ENCODE assay signal across 36 cellular contexts in genomic region chr11:77660947-77661346, GRCh38. TPM values are rescaled to one million over a fixed set of nuclear protein-coding genes. Genes with fewer than 3 reads are reported as not detected.
A peak's percentile ranks its signal among the peaks of the same experiment; 100 is the strongest.
DNase-seq lines count a peak whose midpoint lies in the region; ATAC-seq, FAIRE-seq and TF ChIP-seq lines count a peak whose summit lies in the region.
"Had no signal": no experiment of that assay in that cellular context is flagged by ENCODE, and none has a peak within 500 bp of the region (broad histone marks: within the 10 kb centered on the region; RNA-seq: fewer than 3 reads in every experiment).

No MANE protein-coding gene starts in this region.

- FAIRE-seq in bronchial epithelial cell (lab: Jason Lieb, UNC), result no peak
- FAIRE-seq: frontal cortex, TTC549 had no signal

- ATAC-seq in GM19023 (IDR thresholded peaks at IDR 0.05; ENCODE audit: unreplicated experiment), result no peak
- ATAC-seq in GM19351 (IDR thresholded peaks at IDR 0.05; ENCODE audit: unreplicated experiment), result no peak
- ATAC-seq: left lobe of liver; naive thymus-derived CD4-positive, alpha-beta T cell had no signal

- peaks cover 5 to 7% of the 10 kb centered on the region in 2 donors for H3K4me1 ChIP-seq in thyroid gland
- H3K4me1 ChIP-seq in CD8-positive, alpha-beta memory T cell (ENCODE audit: insufficient read depth, low read length), result no peaks in the 10 kb centered on the region
- H3K4me1 ChIP-seq: ascending aorta, HAP-1, sigmoid colon had no signal

- 30 to 47% methylated on average over 1 of the region's 1 CpG for whole genome bisulfite sequencing in thyroid gland, 2 donors

- no peaks in the 10 kb centered on the region for H3K9me3 ChIP-seq in thyroid gland
- no peaks in the 10 kb centered on the region for H3K9me3 ChIP-seq in CD8-positive, alpha-beta memory T cell (ENCODE audit: low read length)
- H3K9me3 ChIP-seq: ascending aorta, esophagus squamous epithelium, HAP-1, sigmoid colon had no signal

- H3K4me3 ChIP-seq in bronchial epithelial cell (ENCODE audit: low read depth, low read length) (no peak overlapping the region), thyroid gland (replicated peaks in 1 of 3) (no peak overlapping the region)
- no peak overlapping the region for H3K4me3 ChIP-seq in CD8-positive, alpha-beta memory T cell (ENCODE audit: low read length)
- H3K4me3 ChIP-seq: ascending aorta, esophagus squamous epithelium, HAP-1, hepatocyte, PC-9, sigmoid colon had no signal

- DNase-seq in SKM-1 treated with dmso at 0.1 percent for 144 hours (lab: John Stamatoyannopoulos, UW; ENCODE audit: unreplicated experiment), result peak; percentile 33
- DNase-seq in SKM-1 (lab: John Stamatoyannopoulos, UW; ENCODE audit: unreplicated experiment), result no peak
- peak; percentile 11 for DNase-seq in NOMO-1 treated with dmso at 0.1 percent for 144 hours (lab: John Stamatoyannopoulos, UW; ENCODE audit: unreplicated experiment)
- DNase-seq in bronchial epithelial cell (ENCODE audit: low read depth), result peak; percentile 69
- peak in 1 of 2 donors; percentile 9 for DNase-seq in thyroid gland
- DNase-seq in CD8-positive, alpha-beta memory T cell, result no peak
- DNase-seq: 8988T; activated CD4-positive, alpha-beta memory T cell treated with anti-CD3 and anti-CD28 coated beads, Interleukin-2, amount 10 ng/mL, durations not matched to agents 7 days and 5 days; activated CD4-positive, CD25-positive, alpha-beta regulatory T cell treated with anti-CD3 and anti-CD28 coated beads, Interleukin-2, amount 50 U/mL, for 72 hours; activated CD8-positive, alpha-beta memory T cell treated with anti-CD3 and anti-CD28 coated beads, Interleukin-2, amount 50 U/mL, for 48 hours; caudate nucleus; CD4-positive, alpha-beta memory T cell; cortex of kidney; endodermal cell; esophagus squamous epithelium; naive thymus-derived CD4-positive, alpha-beta T cell; NCI-H1417 treated with DMSO at 0.1 percent for 48 hours; NCI-H2081; NCI-H345; NCI-H774; PC-9; SHP77; sigmoid colon; stimulated activated naive CD4-positive, alpha-beta T cell; T-helper 1 cell had no signal

- H3K4me1 Mint-ChIP-seq in CD8-positive, alpha-beta memory T cell, result no peaks in the 10 kb centered on the region
- H3K4me1 Mint-ChIP-seq: activated CD4-positive, alpha-beta memory T cell treated with anti-CD3 and anti-CD28 coated beads, Interleukin-2, amount 10 ng/mL, durations not matched to agents 7 days and 5 days; activated naive CD4-positive, alpha-beta T cell treated with anti-CD3 and anti-CD28 coated beads, Interleukin-2, amount 50 U/mL, for 24 hours; endodermal cell; naive thymus-derived CD4-positive, alpha-beta T cell had no signal

- H3K27ac Mint-ChIP-seq in CD8-positive, alpha-beta memory T cell, result no peak overlapping the region
- H3K27ac Mint-ChIP-seq: activated CD4-positive, alpha-beta memory T cell treated with anti-CD3 and anti-CD28 coated beads, Interleukin-2, amount 10 ng/mL, durations not matched to agents 7 days and 5 days; activated naive CD4-positive, alpha-beta T cell treated with anti-CD3 and anti-CD28 coated beads, Interleukin-2, amount 50 U/mL, for 24 hours; endodermal cell; naive thymus-derived CD4-positive, alpha-beta T cell; progenitor cell of endocrine pancreas had no signal

- POLR2A ChIA-PET in CD8-positive, alpha-beta memory T cell (lab: Charles Lee), result no interaction called here

- CTCF ChIA-PET in CD8-positive, alpha-beta memory T cell (lab: Charles Lee), result no interaction called here

- intact Hi-C loops in thyroid gland (cut with DNase I), result no loop called here

- H3K27me3 ChIP-seq in bronchial epithelial cell (ENCODE audit: control insufficient read depth, insufficient read depth, low read length), result no peaks in the 10 kb centered on the region
- no peaks in the 10 kb centered on the region for H3K27me3 ChIP-seq in thyroid gland
- H3K27me3 ChIP-seq in CD8-positive, alpha-beta memory T cell (ENCODE audit: insufficient read depth, low read length, poor library complexity, severe bottlenecking), result no peaks in the 10 kb centered on the region
- H3K27me3 ChIP-seq: ascending aorta, esophagus squamous epithelium, hepatocyte, sigmoid colon had no signal

- peaks cover 0 to 16% (median 1%) of the 10 kb centered on the region in 3 donors for H3K36me3 Mint-ChIP-seq in CD8-positive, alpha-beta memory T cell
- H3K36me3 Mint-ChIP-seq: IgD-negative memory B cell had no signal

- H3K27me3 Mint-ChIP-seq in CD8-positive, alpha-beta memory T cell, result no peaks in the 10 kb centered on the region
- H3K27me3 Mint-ChIP-seq: activated CD4-positive, alpha-beta memory T cell treated with anti-CD3 and anti-CD28 coated beads, Interleukin-2, amount 10 ng/mL, durations not matched to agents 7 days and 5 days; activated naive CD4-positive, alpha-beta T cell treated with anti-CD3 and anti-CD28 coated beads, Interleukin-2, amount 50 U/mL, for 24 hours; CD4-positive, alpha-beta memory T cell; IgD-negative memory B cell; progenitor cell of endocrine pancreas had no signal

- H3K4me3 Mint-ChIP-seq in CD8-positive, alpha-beta memory T cell, result no peak overlapping the region
- H3K4me3 Mint-ChIP-seq: activated CD4-positive, alpha-beta memory T cell treated with anti-CD3 and anti-CD28 coated beads, Interleukin-2, amount 10 ng/mL, durations not matched to agents 7 days and 5 days; activated naive CD4-positive, alpha-beta T cell treated with anti-CD3 and anti-CD28 coated beads, Interleukin-2, amount 50 U/mL, for 24 hours; CD4-positive, alpha-beta memory T cell; endodermal cell; naive thymus-derived CD4-positive, alpha-beta T cell had no signal

- H3K9me3 Mint-ChIP-seq in CD8-positive, alpha-beta memory T cell, result no peaks in the 10 kb centered on the region
- H3K9me3 Mint-ChIP-seq: activated CD4-positive, alpha-beta memory T cell treated with anti-CD3 and anti-CD28 coated beads, Interleukin-2, amount 10 ng/mL, durations not matched to agents 7 days and 5 days; activated naive CD4-positive, alpha-beta T cell treated with anti-CD3 and anti-CD28 coated beads, Interleukin-2, amount 50 U/mL, for 24 hours; CD4-positive, alpha-beta memory T cell; endodermal cell; IgD-negative memory B cell; naive thymus-derived CD4-positive, alpha-beta T cell had no signal

- peak overlapping the region in 2 of 3 donors; percentile 25 to 57 for H3K27ac ChIP-seq in thyroid gland
- H3K27ac ChIP-seq in CD8-positive, alpha-beta memory T cell (ENCODE audit: low read depth, low read length), result no peak overlapping the region
- H3K27ac ChIP-seq: ascending aorta, esophagus squamous epithelium, hepatocyte, PC-9, sigmoid colon had no signal

- no peak for TF ChIP-seq POLR2A in thyroid gland (IDR thresholded peaks at IDR 0.05)

- H3K36me3 ChIP-seq in bronchial epithelial cell (ENCODE audit: control insufficient read depth, insufficient read depth, low read length) (no peaks in the 10 kb centered on the region), thyroid gland (no peaks in the 10 kb centered on the region)
- H3K36me3 ChIP-seq in CD8-positive, alpha-beta memory T cell (ENCODE audit: insufficient read depth, low read length), result no peaks in the 10 kb centered on the region

- no peak for TF ChIP-seq CTCF in bronchial epithelial cell (IDR thresholded peaks at IDR 0.05; ENCODE audit: insufficient read depth, low read length, severe bottlenecking)
- TF ChIP-seq CTCF in thyroid gland (IDR thresholded peaks at IDR 0.05), result no peak

RNA-seq across cellular contexts. Expression of gene CLNS1A, which starts 23.4 kb away (rescaled TPM):
- total RNA-seq in bronchial epithelial cell (184 and 221 TPM in 2 replicates), thyroid gland (100 to 1,000 TPM in 1 of 4 donors, 10 to 100 TPM in 3; 78.9 to 118 (median 90.7) TPM)
- 100 to 1,000 TPM; 138 to 143 TPM for total RNA-seq in CD8-positive, alpha-beta memory T cell
- 114 TPM for polyA plus RNA-seq in CD8-positive, alpha-beta memory T cell

Comparison
In these comparisons a context has a peak if more than half of its experiments do, and no peak if none do; other contexts are left out.
1. DNase-seq: peak in SKM-1 treated with dmso at 0.1 percent for 144 hours (single experiment), NOMO-1 treated with dmso at 0.1 percent for 144 hours (single experiment) and bronchial epithelial cell (single experiment); none in SKM-1 (single experiment) and CD8-positive, alpha-beta memory T cell (0 of 5).